28 cellular contexts compared by ENCODE assay signal in the genomic region with DNA sequence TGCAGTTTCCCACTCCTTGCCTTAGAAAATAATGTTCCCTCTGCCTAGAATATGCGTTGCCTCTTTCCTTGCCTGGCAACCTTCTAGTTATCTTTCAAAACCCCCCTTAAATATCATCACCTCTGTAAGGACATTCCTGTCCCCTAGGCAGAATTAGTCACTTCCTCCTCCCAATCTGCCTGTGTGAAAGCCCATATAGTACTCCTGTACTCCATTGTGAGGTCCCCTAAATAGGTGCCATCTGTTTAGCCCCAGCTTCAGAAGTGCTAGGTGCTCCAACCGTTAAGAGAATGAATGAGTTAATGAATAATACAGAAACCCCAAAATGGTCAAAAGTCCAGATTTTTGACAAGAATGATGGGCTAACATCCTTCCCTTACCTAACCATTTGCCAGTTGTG.
DNase-seq lines count a peak whose midpoint lies in the region; ATAC-seq, FAIRE-seq and TF ChIP-seq lines count a peak whose summit lies in the region.
"Had no signal": no experiment of that assay in that cellular context is flagged by ENCODE, and none has a peak within 500 bp of the region (broad histone marks: within the 10 kb centered on the region; RNA-seq: fewer than 3 reads in every experiment).

No MANE protein-coding gene starts in this region.

- peaks cover 7 to 27% (median 21%) of the 10 kb centered on the region in 3 donors for H3K36me3 Mint-ChIP-seq in immature natural killer cell

- H3K27ac ChIP-seq in foreskin keratinocyte, result no peak overlapping the region
- H3K27ac ChIP-seq: gastroesophageal sphincter, psoas muscle, testis had no signal

- H3K27ac Mint-ChIP-seq in stimulated activated naive CD8-positive, alpha-beta T cell treated with anti-CD3 and anti-CD28 coated beads, Interleukin-15, amount 100 ng/mL, for 72 hours, result peak overlapping the region in 1 of 2 donors; percentile 70
- H3K27ac Mint-ChIP-seq in immature natural killer cell, result no peak overlapping the region
- H3K27ac Mint-ChIP-seq: activated CD8-positive, alpha-beta T cell treated with anti-CD3 and anti-CD28 coated beads, Interleukin-2, amount 10 ng/mL, durations not matched to agents 7 days and 5 days; activated naive CD4-positive, alpha-beta T cell treated with anti-CD3 and anti-CD28 coated beads, Interleukin-2, amount 50 U/mL, for 72 hours; activated T-helper 2 cell treated with anti-CD3 and anti-CD28 coated beads, Interferon-gamma antibody, Interleukin-2, Interleukin-4, amounts not matched to agents 10 μg/mL and 5 μg/mL and 100 μg/mL, durations not matched to agents 14 hours and 24 hours and 36 hours; CD4-positive, alpha-beta T cell; HFFc6; mesothelial cell of epicardium; naive thymus-derived CD4-positive, alpha-beta T cell; stimulated activated naive B cell treated with anti-CD40 and anti-IgM and Interleukin-4, amounts not matched to agents 10 μg/mL and 1 μg/mL and 100 μg/mL, for 72 hours had no signal

- no peaks in the 10 kb centered on the region for H3K4me1 ChIP-seq in foreskin keratinocyte
- H3K4me1 ChIP-seq: psoas muscle, testis had no signal

- peaks cover 6% of the 10 kb centered on the region for H3K4me1 Mint-ChIP-seq in stimulated activated naive CD8-positive, alpha-beta T cell treated with anti-CD3 and anti-CD28 coated beads, Interleukin-15, amount 100 ng/mL, for 72 hours
- peaks cover 0 to 25% of the 10 kb centered on the region in 2 donors for H3K4me1 Mint-ChIP-seq in immature natural killer cell

- H3K27me3 Mint-ChIP-seq in stimulated activated naive CD8-positive, alpha-beta T cell treated with anti-CD3 and anti-CD28 coated beads, Interleukin-15, amount 100 ng/mL, for 72 hours, result no peaks in the 10 kb centered on the region
- H3K27me3 Mint-ChIP-seq in immature natural killer cell (ENCODE audit: low read depth in 3 of 3), result peaks cover 0 to 5% (median 0%) of the 10 kb centered on the region in 3 donors
- H3K27me3 Mint-ChIP-seq: CD4-positive, alpha-beta T cell; central memory CD8-positive, alpha-beta T cell; naive thymus-derived CD4-positive, alpha-beta T cell; stimulated activated naive B cell treated with anti-CD40 and anti-IgM and Interleukin-4, amounts not matched to agents 10 μg/mL and 1 μg/mL and 100 μg/mL, for 72 hours had no signal

- ATAC-seq in stimulated activated naive CD8-positive, alpha-beta T cell treated with anti-CD3 and anti-CD28 coated beads, Interleukin-15, Interleukin-2, amounts not matched to agents 100 U/mL and 50 U/mL, for 24 hours, result peak; percentile 23
- no peak for ATAC-seq in stimulated activated naive CD8-positive, alpha-beta T cell treated with anti-CD3 and anti-CD28 coated beads, Interleukin-15, amount 100 ng/mL, for 72 hours
- ATAC-seq in foreskin keratinocyte (peak; percentile 41), GM19452 (IDR thresholded peaks at IDR 0.05; ENCODE audit: unreplicated experiment) (no peak)
- ATAC-seq: activated CD8-positive, alpha-beta T cell treated with anti-CD3 and anti-CD28 coated beads, Interleukin-2, amount 10 ng/mL, durations not matched to agents 7 days and 5 days; activated naive CD4-positive, alpha-beta T cell treated with anti-CD3 and anti-CD28 coated beads, Interleukin-2, amount 50 U/mL, for 72 hours; gastroesophageal sphincter; naive thymus-derived CD4-positive, alpha-beta T cell; Right ventricle myocardium inferior; stimulated activated naive B cell treated with anti-CD40 and anti-IgM and Interleukin-4, amounts not matched to agents 10 μg/mL and 1 μg/mL and 100 μg/mL, for 72 hours had no signal

- no peak for TF ChIP-seq CTCF in foreskin keratinocyte (conservative IDR thresholded peaks at IDR 0.05)

- H3K4me3 Mint-ChIP-seq in stimulated activated naive CD8-positive, alpha-beta T cell treated with anti-CD3 and anti-CD28 coated beads, Interleukin-15, amount 100 ng/mL, for 72 hours, result no peak overlapping the region
- no peak overlapping the region for H3K4me3 Mint-ChIP-seq in immature natural killer cell
- H3K4me3 Mint-ChIP-seq: activated CD8-positive, alpha-beta T cell treated with anti-CD3 and anti-CD28 coated beads, Interleukin-2, amount 10 ng/mL, durations not matched to agents 7 days and 5 days; CD4-positive, alpha-beta T cell; central memory CD8-positive, alpha-beta T cell; HFFc6; mesothelial cell of epicardium; naive thymus-derived CD4-positive, alpha-beta T cell; stimulated activated naive B cell treated with anti-CD40 and anti-IgM and Interleukin-4, amounts not matched to agents 10 μg/mL and 1 μg/mL and 100 μg/mL, for 72 hours had no signal

- H3K9me3 Mint-ChIP-seq in stimulated activated naive CD8-positive, alpha-beta T cell treated with anti-CD3 and anti-CD28 coated beads, Interleukin-15, amount 100 ng/mL, for 72 hours, result peaks cover 11 to 28% of the 10 kb centered on the region in 2 donors
- peaks cover 2 to 18% (median 13%) of the 10 kb centered on the region in 6 donors for H3K9me3 Mint-ChIP-seq in immature natural killer cell
- H3K9me3 Mint-ChIP-seq: CD4-positive, alpha-beta T cell had no signal

- DNase-seq in stimulated activated naive CD8-positive, alpha-beta T cell treated with anti-CD3 and anti-CD28 coated beads, Interleukin-15, Interleukin-2, amounts not matched to agents 100 U/mL and 50 U/mL, for 24 hours, result no peak
- no peak for DNase-seq in stimulated activated naive CD8-positive, alpha-beta T cell treated with anti-CD3 and anti-CD28 coated beads, Interleukin-15, amount 100 ng/mL, for 72 hours
- no peak for DNase-seq in HTR-8/SVneo (ENCODE audit: insufficient read length, low spot score)
- no peak for DNase-seq in foreskin keratinocyte
- no peak for DNase-seq in stimulated activated CD4-positive, alpha-beta T cell treated with anti-CD3 and anti-CD28 coated beads, Interleukin-4, amount 100 ng/mL, for 24 hours
- no peak for DNase-seq in RPMI8226
- no peak for DNase-seq in immature natural killer cell
- DNase-seq: activated CD8-positive, alpha-beta T cell treated with anti-CD3 and anti-CD28 coated beads, Interleukin-2, amount 10 ng/mL, durations not matched to agents 7 days and 5 days; CD4-positive, alpha-beta T cell; HFFc6; islet precursor cell; naive thymus-derived CD4-positive, alpha-beta T cell; NCI-H1105 treated with DMSO at 0.1 percent for 48 hours; NCI-H2029; NCI-H526; occipital lobe; psoas muscle; stimulated activated naive B cell treated with anti-CD40 and anti-IgM and Interleukin-4, amounts not matched to agents 10 μg/mL and 1 μg/mL and 100 μg/mL, for 72 hours; T-helper 2 cell; testis had no signal

- H3K27me3 ChIP-seq in foreskin keratinocyte, result no peaks in the 10 kb centered on the region
- H3K27me3 ChIP-seq: gastroesophageal sphincter, testis had no signal

- peak; percentile 28 for FAIRE-seq in HTR-8/SVneo (lab: Jason Lieb, UNC)
- FAIRE-seq: D721Med had no signal

Comparison
In these comparisons a context has a peak if more than half of its experiments do, and no peak if none do; other contexts are left out.
1. ATAC-seq: peak in stimulated activated naive CD8-positive, alpha-beta T cell treated with anti-CD3 and anti-CD28 coated beads, Interleukin-15, Interleukin-2, amounts not matched to agents 100 U/mL and 50 U/mL, for 24 hours (single experiment) and foreskin keratinocyte (single experiment); none in stimulated activated naive CD8-positive, alpha-beta T cell treated with anti-CD3 and anti-CD28 coated beads, Interleukin-15, amount 100 ng/mL, for 72 hours (single experiment) and GM19452 (single experiment).